Comparison of ENCODE assay signal across 8 cellular contexts in genomic region chr19:2495651-2496316, GRCh38. TPM values are rescaled to one million over a fixed set of nuclear protein-coding genes. Genes with fewer than 3 reads are reported as not detected.
DNase-seq lines count a peak whose midpoint lies in the region; ATAC-seq and TF ChIP-seq lines count a peak whose summit lies in the region.

No MANE protein-coding gene starts in this region.

- no peaks in the 10 kb centered on the region for H3K36me3 Mint-ChIP-seq in activated T-cell treated with anti-CD3 and anti-CD28 coated beads, Interleukin-2, amount 50 U/mL, for 24 hours (ENCODE audit: low read depth)
- no peaks in the 10 kb centered on the region for H3K36me3 Mint-ChIP-seq in chondrocyte (ENCODE audit: low read depth)
- no peaks in the 10 kb centered on the region for H3K36me3 Mint-ChIP-seq in memory B cell
- H3K36me3 Mint-ChIP-seq in type B pancreatic cell = no peaks in the 10 kb centered on the region

- H3K27ac Mint-ChIP-seq in activated T-cell treated with anti-CD3 and anti-CD28 coated beads, Interleukin-2, amount 50 U/mL, for 24 hours = no peak overlapping the region
- H3K27ac Mint-ChIP-seq in chondrocyte (ENCODE audit: unreplicated experiment) (peak overlapping the region; percentile 85), memory B cell (no peak overlapping the region), type B pancreatic cell (peak overlapping the region; percentile 64)

- peaks cover 20% of the 10 kb centered on the region for H3K4me1 Mint-ChIP-seq in activated T-cell treated with anti-CD3 and anti-CD28 coated beads, Interleukin-2, amount 50 U/mL, for 24 hours (ENCODE audit: low read depth)
- H3K4me1 Mint-ChIP-seq in chondrocyte (ENCODE audit: low read depth) (peaks cover 70% of the 10 kb centered on the region), memory B cell (peaks cover 27% of the 10 kb centered on the region), type B pancreatic cell (ENCODE audit: unreplicated experiment) (peaks cover 16% of the 10 kb centered on the region)

- H3K4me3 Mint-ChIP-seq in activated T-cell treated with anti-CD3 and anti-CD28 coated beads, Interleukin-2, amount 50 U/mL, for 24 hours = peak overlapping the region; percentile 38
- H3K4me3 Mint-ChIP-seq in chondrocyte (ENCODE audit: unreplicated experiment) (no peak overlapping the region), memory B cell (peak overlapping the region; percentile 54), type B pancreatic cell (peak overlapping the region; percentile 68)

- TF ChIP-seq CTCF in chondrocyte (IDR thresholded peaks at IDR 0.05) (no peak), type B pancreatic cell (conservative IDR thresholded peaks at IDR 0.05) (no peak)

- DNase-seq in activated T-cell treated with anti-CD3 and anti-CD28 coated beads, Interleukin-2, amount 50 U/mL, for 24 hours = no peak
- DNase-seq in activated T-cell treated with anti-CD3 and anti-CD28 coated beads for 4 hours (no peak), chondrocyte (ENCODE audit: low spot score) (no peak), memory B cell (ENCODE audit: low spot score in 2 of 2) (no peak), type B pancreatic cell (ENCODE audit: extremely low spot score, unreplicated experiment) (no peak), SHP77 (lab: John Stamatoyannopoulos, UW) (no peak)

- H3K9me3 Mint-ChIP-seq in activated T-cell treated with anti-CD3 and anti-CD28 coated beads, Interleukin-2, amount 50 U/mL, for 24 hours = no peaks in the 10 kb centered on the region
- H3K9me3 Mint-ChIP-seq in chondrocyte (ENCODE audit: low read depth) (peaks cover 3% of the 10 kb centered on the region), memory B cell (no peaks in the 10 kb centered on the region), type B pancreatic cell (no peaks in the 10 kb centered on the region)

- peaks cover 40% of the 10 kb centered on the region for H3K27me3 Mint-ChIP-seq in activated T-cell treated with anti-CD3 and anti-CD28 coated beads, Interleukin-2, amount 50 U/mL, for 24 hours
- H3K27me3 Mint-ChIP-seq in chondrocyte (ENCODE audit: low read depth) (no peaks in the 10 kb centered on the region), memory B cell (peaks cover 24% of the 10 kb centered on the region), type B pancreatic cell (peaks cover 7% of the 10 kb centered on the region)

- ATAC-seq in memory B cell (ENCODE audit: low read depth) = no peak
- ATAC-seq in HG03520 (IDR thresholded peaks at IDR 0.05; ENCODE audit: unreplicated experiment) = no peak
- no peak for ATAC-seq in HG03457 (IDR thresholded peaks at IDR 0.05; ENCODE audit: unreplicated experiment)

RNA-seq across cellular contexts. Expression of gene GADD45B, which starts 19.9 kb away (rescaled TPM):
- total RNA-seq in chondrocyte = 177 to 258 TPM (median 181 TPM) in 3 replicates
- 31.1 and 67.3 TPM in 2 replicates for total RNA-seq in type B pancreatic cell (ENCODE audit: low replicate concordance)

RNA-seq across cellular contexts. Expression of gene LMNB2, which starts 39.0 kb away (rescaled TPM):
- 35.5 to 56.0 TPM (median 36.6 TPM) in 3 replicates for total RNA-seq in chondrocyte
- total RNA-seq in type B pancreatic cell (ENCODE audit: low replicate concordance) = 63.6 and 116 TPM in 2 replicates

Comparison
In these comparisons a context has a peak if more than half of its experiments do, and no peak if none do; other contexts are left out.
1. H3K27ac Mint-ChIP-seq: peak in chondrocyte (single experiment) and type B pancreatic cell (single experiment); none in activated T-cell treated with anti-CD3 and anti-CD28 coated beads, Interleukin-2, amount 50 U/mL, for 24 hours (single experiment) and memory B cell (single experiment).